1 cellular context compared by ENCODE assay signal in the genomic region with DNA sequence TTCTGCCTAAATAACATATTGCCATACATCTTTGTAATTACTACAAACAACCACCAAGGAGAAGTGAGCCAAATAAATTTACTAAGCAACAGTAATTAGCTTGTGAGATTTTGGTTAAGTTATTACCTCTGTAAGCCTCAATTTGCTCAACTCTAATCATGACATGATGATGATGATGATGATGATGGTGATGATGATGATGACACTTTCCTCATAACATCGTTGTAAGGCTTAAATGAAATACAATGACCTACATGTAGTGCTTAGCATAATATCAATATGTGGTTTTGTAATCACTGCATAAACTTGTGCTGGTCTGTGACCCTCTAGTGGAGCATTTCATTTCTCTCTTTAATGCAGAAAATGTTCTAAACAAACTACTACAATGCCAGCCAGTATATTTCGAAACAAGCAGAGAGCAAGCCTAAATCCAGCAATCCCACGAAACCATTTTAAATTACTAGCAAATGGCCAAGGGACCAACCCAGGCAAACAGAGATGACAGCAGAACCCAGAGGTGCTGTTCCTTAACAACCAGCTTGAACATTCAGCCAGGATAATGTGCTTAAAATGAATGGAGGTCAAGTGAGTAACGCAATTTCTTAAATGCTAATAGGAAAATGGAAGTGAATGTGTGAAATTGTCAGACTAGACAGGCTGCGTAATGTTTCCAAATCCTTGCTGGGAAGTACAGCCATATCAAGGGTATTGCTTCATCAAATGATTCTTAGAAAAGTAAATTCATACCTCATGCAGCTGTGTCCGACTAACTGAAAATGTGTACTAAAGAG.
A peak's percentile ranks its signal among the peaks of the same experiment; 100 is the strongest.
TF ChIP-seq lines count a peak whose summit lies in the region.

No MANE protein-coding gene starts in this region.

TF ChIP-seq in HepG2, 621 proteins besides CTCF, POLR2A, EP300 and RAD21:
- TF ChIP-seq CREB1 (IDR thresholded peaks at IDR 0.05) (peak; percentile 82), CREB1 (CRISPR knock-in tag; IDR thresholded peaks at IDR 0.05) (no peak), ZFP37 (CRISPR knock-in tag; IDR thresholded peaks at IDR 0.05; ENCODE audit: borderline replicate concordance) (no peak), TOE1 (CRISPR knock-in tag; IDR thresholded peaks at IDR 0.05) (no peak)
TF ChIP-seq in HepG2: peak in this region for 1.
